In genomic region chr10:73296946-73297345, GRCh38 we compare ENCODE assay signal across 18 cellular contexts. TPM values are rescaled to one million over a fixed set of nuclear protein-coding genes. Genes with fewer than 3 reads are reported as not detected.
DNase-seq lines count a peak whose midpoint lies in the region; ATAC-seq and FAIRE-seq lines count a peak whose summit lies in the region.
"Had no signal": no experiment of that assay in that cellular context is flagged by ENCODE, and none has a peak within 500 bp of the region (broad histone marks: within the 10 kb centered on the region; RNA-seq: fewer than 3 reads in every experiment).

No MANE protein-coding gene starts in this region.

- no peak overlapping the region for H3K4me3 Mint-ChIP-seq in activated CD8-positive, alpha-beta memory T cell treated with anti-CD3 and anti-CD28 coated beads, Interleukin-2, amount 10 ng/mL, durations not matched to agents 7 days and 5 days
- no peak overlapping the region for H3K4me3 Mint-ChIP-seq in effector memory CD8-positive, alpha-beta T cell
- H3K4me3 Mint-ChIP-seq: CD14-positive monocyte; CD8-positive, alpha-beta T cell had no signal

- H3K27me3 ChIP-seq in small intestine (ENCODE audit: control insufficient read depth in 2 of 2, insufficient read depth in 2 of 2, low read length in 2 of 2) = no peaks in the 10 kb centered on the region
- H3K27me3 ChIP-seq in Karpas-422 (ENCODE audit: low read length) = no peaks in the 10 kb centered on the region
- H3K27me3 ChIP-seq: BLaER1 had no signal

- H4K20me1 ChIP-seq in Karpas-422 (ENCODE audit: insufficient read depth, low read depth, low read length) = no peaks in the 10 kb centered on the region
- H4K20me1 ChIP-seq: BLaER1 had no signal

- H3K36me3 ChIP-seq in small intestine (ENCODE audit: control insufficient read depth in 2 of 2, insufficient read depth in 2 of 2, low read length in 2 of 2) (no peaks in the 10 kb centered on the region), Karpas-422 (ENCODE audit: insufficient read depth, low read length) (0 out of 2 replicates have a peak, but pooled peaks cover under 1% of the 10 kb centered on the region)
- H3K36me3 ChIP-seq: BLaER1 had no signal

- 71 to 78% (median 76%) methylated on average over 3 of the region's 3 CpGs for WGBS in small intestine, 3 donors

- no peak overlapping the region for H3K9ac ChIP-seq in Karpas-422 (ENCODE audit: low read length)
- H3K9ac ChIP-seq: BLaER1, GM23248 had no signal

- no peaks in the 10 kb centered on the region for H3K9me3 Mint-ChIP-seq in activated CD8-positive, alpha-beta memory T cell treated with anti-CD3 and anti-CD28 coated beads, Interleukin-2, amount 10 ng/mL, durations not matched to agents 7 days and 5 days (ENCODE audit: low read depth)
- no peaks in the 10 kb centered on the region for H3K9me3 Mint-ChIP-seq in effector memory CD8-positive, alpha-beta T cell
- H3K9me3 Mint-ChIP-seq: CD8-positive, alpha-beta T cell had no signal

- H3K9me3 ChIP-seq in small intestine (ENCODE audit: control insufficient read depth, low read depth) (no peaks in the 10 kb centered on the region), Karpas-422 (ENCODE audit: low read length) (no peaks in the 10 kb centered on the region)
- H3K9me3 ChIP-seq: A549, BLaER1 had no signal

- CTCF ChIA-PET in activated CD8-positive, alpha-beta memory T cell treated with anti-CD3 and anti-CD28 coated beads, Interleukin-2, amount 10 ng/mL, durations not matched to agents 7 days and 5 days (lab: Charles Lee) = interaction anchor here (1.0 kb wide), 1 partner anchor 14 kb away, joined by 3 read pairs; no protein-coding TSS in a partner anchor

- H3K79me2 ChIP-seq in Karpas-422 (ENCODE audit: low read length) = no peaks in the 10 kb centered on the region

- H3K4me1 ChIP-seq in small intestine (ENCODE audit: control insufficient read depth in 2 of 2, insufficient read depth in 1 of 2, low read depth in 1 of 2, low read length in 1 of 2) (no peaks in the 10 kb centered on the region), Karpas-422 (ENCODE audit: low read length) (no peaks in the 10 kb centered on the region)
- H3K4me1 ChIP-seq: A549, BLaER1 had no signal

- H3K27ac ChIP-seq in small intestine (ENCODE audit: low read depth in 1 of 2, low read length in 1 of 2) = no peak overlapping the region
- H3K27ac ChIP-seq in Karpas-422 (ENCODE audit: low read length) = no peak overlapping the region
- H3K27ac ChIP-seq: 22Rv1, A549, BLaER1, GM23248 had no signal

- no peak overlapping the region for H3K27ac Mint-ChIP-seq in activated CD8-positive, alpha-beta memory T cell treated with anti-CD3 and anti-CD28 coated beads, Interleukin-2, amount 10 ng/mL, durations not matched to agents 7 days and 5 days
- peak overlapping the region in 1 of 2 donors; percentile 31 for H3K27ac Mint-ChIP-seq in effector memory CD8-positive, alpha-beta T cell
- H3K27ac Mint-ChIP-seq: CD14-positive monocyte; CD8-positive, alpha-beta T cell had no signal

- peaks cover 2% of the 10 kb centered on the region for H3K36me3 Mint-ChIP-seq in activated CD8-positive, alpha-beta memory T cell treated with anti-CD3 and anti-CD28 coated beads, Interleukin-2, amount 10 ng/mL, durations not matched to agents 7 days and 5 days
- no peaks in the 10 kb centered on the region for H3K36me3 Mint-ChIP-seq in effector memory CD8-positive, alpha-beta T cell (ENCODE audit: insufficient read depth)
- H3K36me3 Mint-ChIP-seq: CD14-positive monocyte; CD8-positive, alpha-beta T cell had no signal

- H3K4me2 ChIP-seq in Karpas-422 (ENCODE audit: low read depth, low read length, poor library complexity, severe bottlenecking) = no peak overlapping the region
- H3K4me2 ChIP-seq: A549, BLaER1 had no signal

- no peak for FAIRE-seq in small intestine (lab: Jason Lieb, UNC)
- FAIRE-seq: A549, G401.6, GM12891, GM19239 had no signal

- H3K27me3 Mint-ChIP-seq in activated CD8-positive, alpha-beta memory T cell treated with anti-CD3 and anti-CD28 coated beads, Interleukin-2, amount 10 ng/mL, durations not matched to agents 7 days and 5 days = peaks cover 4% of the 10 kb centered on the region
- no peaks in the 10 kb centered on the region for H3K27me3 Mint-ChIP-seq in effector memory CD8-positive, alpha-beta T cell

- H2AFZ ChIP-seq in Karpas-422 (ENCODE audit: low read length) = no peak overlapping the region
- H2AFZ ChIP-seq: GM23248 had no signal

- H3K9me2 ChIP-seq in Karpas-422 (replicated peaks; ENCODE audit: insufficient read depth, low read length) = no peaks in the 10 kb centered on the region

- peak; percentile 45 for ATAC-seq in activated CD8-positive, alpha-beta memory T cell treated with anti-CD3 and anti-CD28 coated beads, Interleukin-2, amount 10 ng/mL, durations not matched to agents 7 days and 5 days
- ATAC-seq in effector memory CD8-positive, alpha-beta T cell (replicated peaks) = peak; percentile 24
- ATAC-seq: A549; CD8-positive, alpha-beta T cell had no signal

- H3K4me1 Mint-ChIP-seq in activated CD8-positive, alpha-beta memory T cell treated with anti-CD3 and anti-CD28 coated beads, Interleukin-2, amount 10 ng/mL, durations not matched to agents 7 days and 5 days = peaks cover 10% of the 10 kb centered on the region
- H3K4me1 Mint-ChIP-seq in effector memory CD8-positive, alpha-beta T cell (ENCODE audit: low read depth in 2 of 2) = peaks cover 5 to 7% of the 10 kb centered on the region in 2 donors
- H3K4me1 Mint-ChIP-seq: CD14-positive monocyte had no signal

- H3K4me3 ChIP-seq in small intestine (ENCODE audit: low read depth in 1 of 2, low read length in 2 of 2) = no peak overlapping the region
- H3K4me3 ChIP-seq in Karpas-422 (ENCODE audit: low read length) = no peak overlapping the region
- H3K4me3 ChIP-seq: A549, BLaER1, GM23248 had no signal

- DNase-seq in activated CD8-positive, alpha-beta memory T cell treated with anti-CD3 and anti-CD28 coated beads, Interleukin-2, amount 10 ng/mL, durations not matched to agents 7 days and 5 days = no peak
- no peak for DNase-seq in activated CD8-positive, alpha-beta memory T cell treated with anti-CD3 and anti-CD28 coated beads, Interleukin-2, amount 50 U/mL, for 48 hours
- DNase-seq in effector memory CD8-positive, alpha-beta T cell = no peak
- DNase-seq in small intestine (peak; percentile 3), NAMALWA (ENCODE audit: low spot score) (no peak), NCI-H510A (lab: John Stamatoyannopoulos, UW) (no peak), Karpas-422 (no peak)
- DNase-seq: Calu3; CD8-positive, alpha-beta T cell; GM23248; HCEC 1CT had no signal

RNA-seq across cellular contexts. Expression of gene MRPS16, which starts 44.5 kb away (rescaled TPM):
- 100 to 1,000 TPM in 1 of 2 experiments, 10 to 100 TPM in 1; 79.2 to 110 TPM for total RNA-seq in activated CD8-positive, alpha-beta memory T cell treated with anti-CD3 and anti-CD28 coated beads, Interleukin-2, amount 10 ng/mL, durations not matched to agents 7 days and 5 days
- 10 to 100 TPM; 57.0 to 85.6 (median 73.4) TPM for polyA plus RNA-seq in small intestine
- 78.2 and 88.2 TPM in 2 replicates for total RNA-seq in Karpas-422 (2014; rRNA removed; shearing (Covaris generic); ENCODE audit: low replicate concordance)

RNA-seq across cellular contexts. Expression of gene DNAJC9, which starts 49.9 kb away (rescaled TPM):
- 10 to 100 TPM; 63.5 to 65.1 TPM for total RNA-seq in activated CD8-positive, alpha-beta memory T cell treated with anti-CD3 and anti-CD28 coated beads, Interleukin-2, amount 10 ng/mL, durations not matched to agents 7 days and 5 days
- polyA plus RNA-seq in small intestine = 10 to 100 TPM; 11.4 to 24.0 (median 12.2) TPM
- 31.7 and 44.1 TPM in 2 replicates for total RNA-seq in Karpas-422 (2014; rRNA removed; shearing (Covaris generic); ENCODE audit: low replicate concordance)
